ENCODE assay signal across 15 cellular contexts in the genomic region with DNA sequence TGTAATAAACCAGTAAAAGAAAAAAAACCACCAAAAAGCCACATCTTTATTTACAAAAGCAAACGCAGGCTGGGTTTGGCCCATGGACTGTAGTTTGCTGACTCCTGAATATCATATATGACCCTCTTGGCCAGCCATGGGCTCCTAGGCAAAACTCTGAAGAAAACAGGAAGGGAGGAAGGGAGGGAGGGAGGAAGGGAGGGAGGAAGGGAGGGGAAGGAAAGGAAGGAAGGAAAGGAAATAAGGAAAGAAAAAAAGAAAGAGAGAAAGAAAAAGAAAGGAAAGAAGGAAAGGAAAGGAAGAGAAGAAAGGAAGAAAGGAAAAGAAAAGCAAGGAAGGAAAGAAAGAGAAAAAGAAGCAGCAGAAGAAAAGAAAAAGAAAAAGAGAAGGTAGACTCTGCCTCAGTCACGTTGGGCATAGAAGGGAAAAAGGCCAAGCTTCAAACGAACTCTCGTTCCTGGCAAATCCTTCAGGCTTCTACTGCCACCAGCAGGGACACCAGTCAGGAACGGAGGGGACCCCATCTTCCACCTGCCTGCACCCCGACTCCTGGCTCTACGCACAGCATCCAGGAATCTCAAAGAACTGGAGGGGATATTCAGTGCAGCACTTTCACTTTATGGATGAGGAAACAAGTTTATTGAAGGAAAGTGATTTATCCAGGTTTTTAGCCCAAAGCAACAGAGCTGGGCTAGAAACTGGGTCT. TPM values are rescaled to one million over a fixed set of nuclear protein-coding genes. Genes with fewer than 3 reads are reported as not detected.
DNase-seq lines count a peak whose midpoint lies in the region; ATAC-seq and TF ChIP-seq lines count a peak whose summit lies in the region.
"Had no signal": no experiment of that assay in that cellular context is flagged by ENCODE, and none has a peak within 500 bp of the region (broad histone marks: within the 10 kb centered on the region; RNA-seq: fewer than 3 reads in every experiment).

No MANE protein-coding gene starts in this region.

- peaks cover 5 to 11% (median 6%) of the 10 kb centered on the region in 3 donors for H3K36me3 ChIP-seq in skeletal muscle tissue (ENCODE audit: control insufficient read depth in 3 of 3, insufficient read depth in 3 of 3, low read length in 3 of 3)
- no peaks in the 10 kb centered on the region for H3K36me3 ChIP-seq in naive thymus-derived CD4-positive, alpha-beta T cell (ENCODE audit: control insufficient read depth in 2 of 3, insufficient read depth in 3 of 3, low read length in 3 of 3)

- no peak overlapping the region for H3K4me3 Mint-ChIP-seq in WTC11
- peak overlapping the region in 1 of 10 donors; percentile 36 for H3K4me3 Mint-ChIP-seq in naive thymus-derived CD4-positive, alpha-beta T cell
- H3K4me3 Mint-ChIP-seq: neural crest cell; stimulated activated naive CD8-positive, alpha-beta T cell treated with anti-CD3 and anti-CD28 coated beads, Interleukin-15, amount 100 ng/mL, for 72 hours had no signal

- CTCF ChIA-PET in WTC11 (lab: Charles Lee) = interaction anchor here (1.0 to 3.1 kb wide), 2 partner anchors 23 to 80 kb away, joined by 3 to 10 read pairs; no protein-coding TSS in a partner anchor
- CTCF ChIA-PET in naive thymus-derived CD4-positive, alpha-beta T cell (lab: Charles Lee) = no interaction called here

- TF ChIP-seq CTCF in C4-2B (conservative IDR thresholded peaks at IDR 0.05) = no peak
- no peak for TF ChIP-seq CTCF in WTC11 (IDR thresholded peaks at IDR 0.05)

- H3K27ac ChIP-seq in C4-2B (peak overlapping the region; percentile 84), layer of hippocampus (ENCODE audit: low read depth, low read length) (peak overlapping the region; percentile 63), skeletal muscle tissue (ENCODE audit: low read depth, low read length) (peak overlapping the region; percentile 44)
- H3K27ac ChIP-seq in naive thymus-derived CD4-positive, alpha-beta T cell (ENCODE audit: low read depth, low read length) = no peak overlapping the region

- intact Hi-C loops in naive thymus-derived CD4-positive, alpha-beta T cell (cut with micrococcal nuclease) = no loop called here

- ATAC-seq in WTC11 = no peak
- no peak for ATAC-seq in GM18867 (IDR thresholded peaks at IDR 0.05; ENCODE audit: unreplicated experiment)
- ATAC-seq in naive thymus-derived CD4-positive, alpha-beta T cell = no peak

- H3K27me3 ChIP-seq in layer of hippocampus (ENCODE audit: control insufficient read depth, insufficient read depth, low read length) (no peaks in the 10 kb centered on the region), skeletal muscle tissue (ENCODE audit: control insufficient read depth in 3 of 3, insufficient read depth in 3 of 3, low read length in 3 of 3) (no peaks in the 10 kb centered on the region)
- H3K27me3 ChIP-seq in naive thymus-derived CD4-positive, alpha-beta T cell (ENCODE audit: control insufficient read depth in 2 of 2, insufficient read depth in 2 of 2, low read length in 2 of 2) = no peaks in the 10 kb centered on the region

- H3K36me3 Mint-ChIP-seq in WTC11 = peaks cover 2% of the 10 kb centered on the region; the same call in 1 of the 2 replicates
- no peaks in the 10 kb centered on the region for H3K36me3 Mint-ChIP-seq in naive thymus-derived CD4-positive, alpha-beta T cell

- no peaks in the 10 kb centered on the region for H3K27me3 Mint-ChIP-seq in WTC11 (ENCODE audit: low read depth)
- H3K27me3 Mint-ChIP-seq in naive thymus-derived CD4-positive, alpha-beta T cell = peaks cover 0 to 3% (median 0%) of the 10 kb centered on the region in 5 donors

- H3K9me3 Mint-ChIP-seq in WTC11 = no peaks in the 10 kb centered on the region
- H3K9me3 Mint-ChIP-seq in naive thymus-derived CD4-positive, alpha-beta T cell = peaks cover 0 to 2% (median 0%) of the 10 kb centered on the region in 11 donors
- H3K9me3 Mint-ChIP-seq: neural crest cell; stimulated activated naive CD8-positive, alpha-beta T cell treated with anti-CD3 and anti-CD28 coated beads, Interleukin-15, amount 100 ng/mL, for 72 hours had no signal

- DNase-seq in WTC11 (ENCODE audit: low spot score) (no peak), AG08396 (ENCODE audit: low spot score) (no peak)
- no peak for DNase-seq in activated CD4-positive, alpha-beta T cell treated with anti-CD3 and anti-CD28 coated beads, Interleukin-2, amount 50 U/mL, for 4 hours
- no peak for DNase-seq in naive thymus-derived CD4-positive, alpha-beta T cell
- DNase-seq: activated CD8-positive, alpha-beta memory T cell treated with anti-CD3 and anti-CD28 coated beads, Interleukin-2, amount 50 U/mL, for 48 hours; amygdala; Karpas-422; stimulated activated CD4-positive, alpha-beta T cell treated with anti-CD3 and anti-CD28 coated beads, Interleukin-4, amount 100 ng/mL, for 4 hours; stimulated activated naive CD8-positive, alpha-beta T cell treated with anti-CD3 and anti-CD28 coated beads, Interleukin-15, amount 100 ng/mL, for 72 hours had no signal

- peaks cover 22% of the 10 kb centered on the region for H3K4me1 Mint-ChIP-seq in WTC11
- peaks cover 6 to 13% (median 11%) of the 10 kb centered on the region in 7 donors for H3K4me1 Mint-ChIP-seq in naive thymus-derived CD4-positive, alpha-beta T cell

- no peak overlapping the region for H3K4me3 ChIP-seq in skeletal muscle tissue (ENCODE audit: low read length in 3 of 3)
- H3K4me3 ChIP-seq in naive thymus-derived CD4-positive, alpha-beta T cell (ENCODE audit: low read length) = no peak overlapping the region

- H3K9me3 ChIP-seq in skeletal muscle tissue (ENCODE audit: control insufficient read depth in 3 of 3, low read length in 3 of 3) = no peaks in the 10 kb centered on the region
- no peaks in the 10 kb centered on the region for H3K9me3 ChIP-seq in naive thymus-derived CD4-positive, alpha-beta T cell (ENCODE audit: control insufficient read depth in 2 of 3, low read length in 3 of 3)

- peaks cover 43 to 86% (median 80%) of the 10 kb centered on the region in 3 donors for H3K4me1 ChIP-seq in skeletal muscle tissue (ENCODE audit: control insufficient read depth in 3 of 3, insufficient read depth in 3 of 3, low read length in 3 of 3)
- no peaks in the 10 kb centered on the region for H3K4me1 ChIP-seq in naive thymus-derived CD4-positive, alpha-beta T cell (ENCODE audit: control insufficient read depth in 2 of 2, insufficient read depth in 2 of 2, low read length in 2 of 2)

- POLR2A ChIA-PET in WTC11 (lab: Charles Lee) = no interaction called here
- POLR2A ChIA-PET in naive thymus-derived CD4-positive, alpha-beta T cell (lab: Charles Lee) = no interaction called here

- H3K9ac ChIP-seq in skeletal muscle tissue (ENCODE audit: low read depth in 1 of 3, low read length in 3 of 3) = no peak overlapping the region

- no peak overlapping the region for H3K27ac Mint-ChIP-seq in WTC11
- H3K27ac Mint-ChIP-seq in naive thymus-derived CD4-positive, alpha-beta T cell = no peak overlapping the region

TF ChIP-seq in WTC11, 78 proteins besides CTCF, POLR2A, EP300 and RAD21:
- TF ChIP-seq, protein P1, sequence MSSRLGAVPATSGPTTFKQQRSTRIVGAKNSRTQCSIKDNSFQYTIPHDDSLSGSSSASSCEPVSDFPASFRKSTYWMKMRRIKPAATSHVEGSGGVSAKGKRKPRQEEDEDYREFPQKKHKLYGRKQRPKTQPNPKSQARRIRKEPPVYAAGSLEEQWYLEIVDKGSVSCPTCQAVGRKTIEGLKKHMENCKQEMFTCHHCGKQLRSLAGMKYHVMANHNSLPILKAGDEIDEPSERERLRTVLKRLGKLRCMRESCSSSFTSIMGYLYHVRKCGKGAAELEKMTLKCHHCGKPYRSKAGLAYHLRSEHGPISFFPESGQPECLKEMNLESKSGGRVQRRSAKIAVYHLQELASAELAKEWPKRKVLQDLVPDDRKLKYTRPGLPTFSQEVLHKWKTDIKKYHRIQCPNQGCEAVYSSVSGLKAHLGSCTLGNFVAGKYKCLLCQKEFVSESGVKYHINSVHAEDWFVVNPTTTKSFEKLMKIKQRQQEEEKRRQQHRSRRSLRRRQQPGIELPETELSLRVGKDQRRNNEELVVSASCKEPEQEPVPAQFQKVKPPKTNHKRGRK (CRISPR knock-in tag; IDR thresholded peaks at IDR 0.05; ENCODE audit: borderline replicate concordance) = peak; percentile 59; the same call in 1 of the 2 replicates
- no peak for TF ChIP-seq CREM (CRISPR knock-in tag; IDR thresholded peaks at IDR 0.05)

RNA-seq across cellular contexts. Expression of a gene that starts 22.1 kb away (rescaled TPM):
- total RNA-seq in WTC11 (2021) (17.0 to 18.8 TPM (median 18.4 TPM) in 3 replicates), skeletal muscle tissue (18.8 TPM)
- total RNA-seq in naive thymus-derived CD4-positive, alpha-beta T cell = 10 to 100 TPM in 1 of 5 experiments, 1 to 10 TPM in 4; 1.4 to 15.8 (median 2.0) TPM
- polyA plus RNA-seq in naive thymus-derived CD4-positive, alpha-beta T cell = under 1 TPM; 0.19 to 0.28 TPM
- total RNA-seq: OCI-LY7 had no signal

RNA-seq across cellular contexts. Expression of a gene that starts 28.0 kb away (rescaled TPM):
- total RNA-seq in WTC11 (2021) = not detected in 3 replicates
- total RNA-seq in skeletal muscle tissue = not detected
- not detected for total RNA-seq in naive thymus-derived CD4-positive, alpha-beta T cell
- not detected for polyA plus RNA-seq in naive thymus-derived CD4-positive, alpha-beta T cell
- total RNA-seq: neural crest cell, OCI-LY7 had no signal
